ENCODE assay signal across 1 cellular context in the genomic region with DNA sequence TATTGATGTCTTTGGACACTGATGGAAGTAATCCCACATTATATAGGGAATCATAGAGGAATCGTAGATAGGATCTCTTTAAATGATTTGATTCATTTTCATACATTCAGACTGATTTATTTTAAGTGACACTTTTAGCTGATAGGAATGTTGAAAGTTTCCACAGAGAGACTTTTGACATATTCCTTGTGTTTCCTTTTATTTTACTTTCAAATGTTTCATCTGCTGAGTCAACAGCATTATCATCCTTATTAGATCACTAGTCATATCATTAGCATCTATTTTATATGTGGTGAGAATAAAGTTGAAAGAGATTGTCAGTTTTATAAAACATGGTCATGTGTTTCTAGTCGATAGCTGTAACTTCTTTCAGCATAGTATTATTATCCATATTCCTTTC.
TF ChIP-seq lines count a peak whose summit lies in the region.

No MANE protein-coding gene starts in this region.

TF ChIP-seq in A549, 52 proteins besides CTCF, POLR2A, EP300 and RAD21 (continued from another document):
- TF ChIP-seq, protein P1, sequence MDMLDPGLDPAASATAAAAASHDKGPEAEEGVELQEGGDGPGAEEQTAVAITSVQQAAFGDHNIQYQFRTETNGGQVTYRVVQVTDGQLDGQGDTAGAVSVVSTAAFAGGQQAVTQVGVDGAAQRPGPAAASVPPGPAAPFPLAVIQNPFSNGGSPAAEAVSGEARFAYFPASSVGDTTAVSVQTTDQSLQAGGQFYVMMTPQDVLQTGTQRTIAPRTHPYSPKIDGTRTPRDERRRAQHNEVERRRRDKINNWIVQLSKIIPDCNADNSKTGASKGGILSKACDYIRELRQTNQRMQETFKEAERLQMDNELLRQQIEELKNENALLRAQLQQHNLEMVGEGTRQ (IDR thresholded peaks at IDR 0.05): no peak
- no peak for TF ChIP-seq FOSL2 (IDR thresholded peaks at IDR 0.05)
- TF ChIP-seq FOSL2 (CRISPR knock-in tag; IDR thresholded peaks at IDR 0.05): no peak
- TF ChIP-seq CHD2 (IDR thresholded peaks at IDR 0.05; ENCODE audit: low read length, partially characterized antibody): no peak
